8 cellular contexts compared by ENCODE assay signal in genomic region chr7:157139142-157140117, GRCh38. TPM values are rescaled to one million over a fixed set of nuclear protein-coding genes. Genes with fewer than 3 reads are reported as not detected.
A peak's percentile ranks its signal among the peaks of the same experiment; 100 is the strongest.
DNase-seq lines count a peak whose midpoint lies in the region; ATAC-seq and TF ChIP-seq lines count a peak whose summit lies in the region.

No MANE protein-coding gene starts in this region.

- peak overlapping the region; percentile 73 for H3K9ac ChIP-seq in DND-41 (ENCODE audit: low read depth, low read length)

- TF ChIP-seq CTCF in DND-41 (IDR thresholded peaks at IDR 0.05; ENCODE audit: borderline replicate concordance, extremely low read depth, low read length, poor library complexity, severe bottlenecking): no peak
- no peak for TF ChIP-seq CTCF in LNCaP clone FGC (IDR thresholded peaks at IDR 0.05; ENCODE audit: control insufficient read depth, extremely low read depth, insufficient read depth)
- TF ChIP-seq CTCF in omental fat pad (IDR thresholded peaks at IDR 0.05): no peak
- no peak for TF ChIP-seq CTCF in tibial nerve (IDR thresholded peaks at IDR 0.05)

- H3K4me2 ChIP-seq in DND-41 (ENCODE audit: insufficient read depth, low read length): peak overlapping the region; percentile 68

- TF ChIP-seq POLR2A in tibial nerve (IDR thresholded peaks at IDR 0.05): no peak

- WGBS in tibial nerve, 2 donors: 2 to 4% methylated on average over 26 to 48 of the region's 83 CpGs

- H3K79me2 ChIP-seq in DND-41 (ENCODE audit: insufficient read depth, low read length): peaks cover 55% of the 10 kb centered on the region

- peak overlapping the region; percentile 69 for H2AFZ ChIP-seq in DND-41 (ENCODE audit: low read depth, low read length)

- H3K4me3 ChIP-seq in DND-41 (ENCODE audit: low read depth in 1 of 2, low read length in 2 of 2) (peak overlapping the region; percentile 40 to 66; a peak in 3 of 4 replicates), LNCaP clone FGC (ENCODE audit: low read depth, low read length) (peak overlapping the region; percentile 95), tibial nerve (peak overlapping the region; percentile 86 to 95 (median 91))

- no peak for TF ChIP-seq EP300 in tibial nerve (IDR thresholded peaks at IDR 0.05)

- H3K27me3 ChIP-seq in DND-41 (ENCODE audit: insufficient read depth, low read length, poor library complexity) (no peaks in the 10 kb centered on the region), tibial nerve (no peaks in the 10 kb centered on the region)

- peaks cover 47% of the 10 kb centered on the region for H4K20me1 ChIP-seq in DND-41 (ENCODE audit: insufficient read depth, low read length)

- ATAC-seq in DND-41 (ENCODE audit: insufficient read depth, low read depth) (peak; percentile 67), GM21737 (IDR thresholded peaks at IDR 0.05; ENCODE audit: unreplicated experiment) (peak; percentile 57), omental fat pad (ENCODE audit: low FRiP score) (peak; percentile 83)

- H3K9me3 ChIP-seq in DND-41 (ENCODE audit: insufficient read depth, low read length, severe bottlenecking): no peaks in the 10 kb centered on the region
- H3K9me3 ChIP-seq in tibial nerve: no peaks in the 10 kb centered on the region

- H3K4me1 ChIP-seq in DND-41 (ENCODE audit: insufficient read depth, low read length) (peaks cover 45% of the 10 kb centered on the region), tibial nerve (peaks cover 0 to 49% (median 22%) of the 10 kb centered on the region in 4 donors)

- peak; percentile 29 for DNase-seq in DND-41
- DNase-seq in LNCaP clone FGC (ENCODE audit: low read depth): no peak
- peak; percentile 6 for DNase-seq in activated T-cell treated with anti-CD3 and anti-CD28 coated beads for 48 hours (ENCODE audit: low read depth)
- DNase-seq in fibroblast of gingiva (ENCODE audit: low read depth): peak; percentile 8
- DNase-seq in omental fat pad (ENCODE audit: low spot score): no peak
- peak in 1 of 2 donors; percentile 8 for DNase-seq in tibial nerve (ENCODE audit: low spot score in 2 of 2)
- no peak for DNase-seq in kidney glomerular epithelial cell (lab: John Stamatoyannopoulos, UW)

- H3K36me3 ChIP-seq in DND-41 (ENCODE audit: insufficient read depth, low read length): peaks cover 40% of the 10 kb centered on the region
- peaks cover 0 to 6% (median 0%) of the 10 kb centered on the region in 3 donors for H3K36me3 ChIP-seq in tibial nerve

- H3K27ac ChIP-seq in DND-41 (ENCODE audit: low read length) (peak overlapping the region; percentile 55), tibial nerve (peak overlapping the region; percentile 86 to 98 (median 92))

RNA-seq across cellular contexts. Expression of gene UBE3C, which starts 0.7 kb away (rescaled TPM):
- total RNA-seq in omental fat pad (100 to 1,000 TPM in 1 of 4 donors, 10 to 100 TPM in 3; 65.9 to 104 (median 78.3) TPM), tibial nerve (10 to 100 TPM; 60.7 to 68.7 (median 64.7) TPM)

Comparison
In these comparisons a context has a peak if more than half of its experiments do, and no peak if none do; other contexts are left out.
1. DNase-seq: peak in DND-41 (single experiment), activated T-cell treated with anti-CD3 and anti-CD28 coated beads for 48 hours (single experiment) and fibroblast of gingiva (single experiment); none in LNCaP clone FGC (single experiment), omental fat pad (single experiment) and kidney glomerular epithelial cell (single experiment).
2. Peak in every context shown above with its lines, with median percentiles within 50 percentile points of each other: ATAC-seq and H3K4me3 ChIP-seq.